In the genomic region with DNA sequence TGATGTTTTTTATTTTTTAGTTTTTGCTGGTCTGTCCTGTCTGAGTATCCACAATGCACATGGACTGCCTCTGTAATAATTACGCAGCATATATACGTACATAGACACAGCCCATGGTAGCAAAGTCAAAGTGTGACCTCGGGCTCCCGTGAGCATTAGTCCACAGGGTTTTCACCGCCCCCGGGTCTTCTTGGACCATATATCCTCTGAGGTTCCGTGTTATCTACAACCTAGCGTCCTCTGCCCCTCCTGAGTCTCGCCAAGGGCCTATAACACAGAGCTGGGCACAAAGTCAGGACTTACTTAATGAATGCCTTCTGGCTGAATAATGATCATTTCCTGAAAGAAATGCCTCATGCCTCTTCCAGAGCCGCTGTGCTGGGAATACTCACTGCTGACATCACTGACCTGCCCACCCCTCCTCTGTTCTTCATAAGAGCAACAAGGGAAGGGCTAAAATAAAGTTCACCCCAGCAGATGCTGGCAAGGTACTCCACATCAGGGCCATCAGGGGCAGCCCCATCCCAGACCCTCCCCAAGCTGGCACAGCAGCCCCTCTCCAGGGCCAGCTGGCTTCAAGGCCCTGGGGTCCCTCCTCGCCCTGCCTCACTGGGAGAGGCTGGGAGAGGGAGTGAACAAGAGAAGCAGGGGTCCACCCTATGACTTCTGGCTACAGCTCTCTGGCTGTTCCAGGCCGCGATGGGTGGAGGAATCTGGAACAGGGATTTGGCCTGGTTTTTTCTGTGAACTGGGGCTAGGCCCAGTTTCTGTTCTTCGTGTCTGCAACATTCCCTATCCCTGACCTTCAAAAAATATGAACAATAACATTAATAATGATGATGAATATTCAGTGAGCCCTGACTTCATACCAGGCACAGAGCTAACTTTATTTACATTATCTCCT, we compare ENCODE assay signal across 8 cellular contexts. TPM values are rescaled to one million over a fixed set of nuclear protein-coding genes. Genes with fewer than 3 reads are reported as not detected.
DNase-seq lines count a peak whose midpoint lies in the region; ATAC-seq and TF ChIP-seq lines count a peak whose summit lies in the region.

No MANE protein-coding gene starts in this region.

- H3K4me1 ChIP-seq in ES-I3 (ENCODE audit: insufficient read depth, low read length) (peaks cover 61% of the 10 kb centered on the region), BE2C (peaks cover 37% of the 10 kb centered on the region)

- ATAC-seq in T-helper 17 cell: no peak

- peak overlapping the region; percentile 29; the same call in 1 of the 2 replicates for H3K9ac ChIP-seq in ES-I3 (ENCODE audit: low read depth, low read length)

- H3K9me3 ChIP-seq in ES-I3 (ENCODE audit: control insufficient read depth, insufficient read depth, low read length): no peaks in the 10 kb centered on the region
- no peaks in the 10 kb centered on the region for H3K9me3 ChIP-seq in T-helper 17 cell (ENCODE audit: control insufficient read depth, low read length, poor library complexity, severe bottlenecking)
- H3K9me3 ChIP-seq in BE2C: no peaks in the 10 kb centered on the region

- H3K4me3 ChIP-seq in fibroblast of the aortic adventitia (ENCODE audit: low read depth, low read length) (peak overlapping the region; percentile 22), BE2C (ENCODE audit: low read depth, low read length) (no peak overlapping the region; the same call in 1 of the 2 replicates)

- H3K36me3 Mint-ChIP-seq in T-helper 17 cell (ENCODE audit: low read depth) (no peaks in the 10 kb centered on the region), progenitor cell of endocrine pancreas (ENCODE audit: insufficient read depth) (peaks cover 2% of the 10 kb centered on the region)

- no peak for TF ChIP-seq CTCF in fibroblast of the aortic adventitia (IDR thresholded peaks at IDR 0.05; ENCODE audit: insufficient read depth, low read length)
- no peak for TF ChIP-seq CTCF in progenitor cell of endocrine pancreas (IDR thresholded peaks at IDR 0.05; ENCODE audit: unreplicated experiment)
- TF ChIP-seq CTCF in BE2C (IDR thresholded peaks at IDR 0.05; ENCODE audit: low read depth, low read length): no peak

- H3K4me1 Mint-ChIP-seq in T-helper 17 cell (peaks cover 74% of the 10 kb centered on the region), progenitor cell of endocrine pancreas (ENCODE audit: low read depth) (peaks cover 32% of the 10 kb centered on the region)

- no peak for DNase-seq in T-helper 17 cell
- peak; percentile 98 for DNase-seq in fibroblast of the aortic adventitia (ENCODE audit: low read depth)
- DNase-seq in progenitor cell of endocrine pancreas (ENCODE audit: low spot score, unreplicated experiment): no peak
- no peak for DNase-seq in BE2C
- DNase-seq in NCI-H82 (lab: John Stamatoyannopoulos, UW): no peak
- no peak for DNase-seq in NCI-H2171 treated with DMSO at 0.1 percent for 48 hours (lab: John Stamatoyannopoulos, UW)
- no peak for DNase-seq in GOT3 (lab: John Stamatoyannopoulos, UW)

- H3K27me3 Mint-ChIP-seq in T-helper 17 cell (no peaks in the 10 kb centered on the region), progenitor cell of endocrine pancreas (no peaks in the 10 kb centered on the region)

- no peaks in the 10 kb centered on the region for H3K9me3 Mint-ChIP-seq in progenitor cell of endocrine pancreas (ENCODE audit: low read depth)

- H3K27ac Mint-ChIP-seq in T-helper 17 cell: peak overlapping the region; percentile 100
- peak overlapping the region; percentile 90 for H3K27ac Mint-ChIP-seq in progenitor cell of endocrine pancreas

- H3K27me3 ChIP-seq in BE2C: no peaks in the 10 kb centered on the region

- H3K36me3 ChIP-seq in ES-I3 (ENCODE audit: insufficient read depth, low read length) (no peaks in the 10 kb centered on the region), BE2C (no peaks in the 10 kb centered on the region)

- peak overlapping the region; percentile 96 for H3K4me3 Mint-ChIP-seq in T-helper 17 cell
- H3K4me3 Mint-ChIP-seq in progenitor cell of endocrine pancreas (ENCODE audit: low read depth): peak overlapping the region; percentile 54

RNA-seq across cellular contexts. Expression of gene HDAC7, which starts 7.9 kb away (rescaled TPM):
- 100 to 1,000 TPM; 129 to 151 TPM for total RNA-seq in T-helper 17 cell
- total RNA-seq in fibroblast of the aortic adventitia (ENCODE audit: low replicate concordance): 48.9 and 78.8 TPM in 2 replicates
- 80.0 and 81.0 TPM in 2 replicates for total RNA-seq in progenitor cell of endocrine pancreas
- polyA plus RNA-seq in BE2C (2012; ENCODE audit: insufficient read depth, insufficient read length, low read depth): 178 TPM

RNA-seq across cellular contexts. Expression of gene SLC48A1, which starts 38.8 kb away (rescaled TPM):
- total RNA-seq in T-helper 17 cell (1 to 10 TPM; 5.9 to 6.9 TPM), fibroblast of the aortic adventitia (ENCODE audit: low replicate concordance) (22.0 and 25.1 TPM in 2 replicates), progenitor cell of endocrine pancreas (15.1 and 16.2 TPM in 2 replicates)
- 65.5 TPM for polyA plus RNA-seq in BE2C (2012; ENCODE audit: insufficient read depth, insufficient read length, low read depth)

RNA-seq across cellular contexts. Expression of gene RAPGEF3, which starts 53.2 kb away (rescaled TPM):
- under 1 TPM; 0.27 to 0.55 TPM for total RNA-seq in T-helper 17 cell
- total RNA-seq in fibroblast of the aortic adventitia (ENCODE audit: low replicate concordance): 5.2 and 16.6 TPM in 2 replicates
- 1.2 and 1.7 TPM in 2 replicates for total RNA-seq in progenitor cell of endocrine pancreas
- 22.4 TPM for polyA plus RNA-seq in BE2C (2012; ENCODE audit: insufficient read depth, insufficient read length, low read depth)
